8 cellular contexts compared by ENCODE assay signal in the genomic region with DNA sequence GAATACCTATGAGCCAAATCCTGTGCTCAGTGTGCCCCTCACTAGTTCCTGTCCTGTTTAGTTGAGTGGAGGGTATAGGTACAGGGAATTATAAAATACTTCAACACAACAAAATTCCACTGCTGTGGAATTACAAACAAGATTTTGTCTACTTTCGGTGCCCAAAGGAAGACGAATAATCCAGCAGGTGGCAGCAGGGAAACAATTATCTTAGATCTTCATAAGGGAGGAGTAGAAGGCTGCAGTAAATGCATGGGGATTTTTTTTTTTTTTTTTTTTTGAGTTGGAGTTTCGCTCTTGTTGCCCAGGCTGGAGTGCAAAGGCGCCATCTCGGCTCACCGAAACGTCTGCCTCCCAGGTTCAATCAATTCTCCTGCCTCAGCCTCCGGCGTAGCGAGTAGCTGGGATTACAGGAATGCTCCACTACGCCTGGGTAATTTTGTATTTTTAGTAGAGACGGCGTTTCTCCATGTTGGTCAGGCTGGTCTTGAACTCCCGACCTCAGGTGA. TPM values are rescaled to one million over a fixed set of nuclear protein-coding genes. Genes with fewer than 3 reads are reported as not detected.
DNase-seq lines count a peak whose midpoint lies in the region; ATAC-seq and TF ChIP-seq lines count a peak whose summit lies in the region.

No MANE protein-coding gene starts in this region.

- H3K27ac Mint-ChIP-seq in CD4-positive, alpha-beta memory T cell = peak overlapping the region in 2 of 7 donors; percentile 63 to 78
- H3K27ac Mint-ChIP-seq in natural killer cell treated with Interleukin-12 subunit alpha and Interleukin-12 subunit beta and Interleukin-15 and Interleukin-18, amount 100 ng/mL, for 72 hours = no peak overlapping the region

- POLR2A ChIA-PET in CD4-positive, alpha-beta memory T cell (lab: Charles Lee; ENCODE audit: partially characterized antibody) = interaction anchor here (0.6 kb wide), 1 partner anchor 165 kb away, joined by 3 read pairs; no protein-coding TSS in a partner anchor

- TF ChIP-seq CTCF in upper lobe of right lung (IDR thresholded peaks at IDR 0.05) = peak; percentile 58

- peaks cover 27% of the 10 kb centered on the region for H3K4me1 ChIP-seq in CD4-positive, alpha-beta memory T cell (ENCODE audit: insufficient read depth, low read length)
- H3K4me1 ChIP-seq in upper lobe of right lung = peaks cover 19% of the 10 kb centered on the region

- ATAC-seq in natural killer cell treated with Interleukin-12 subunit alpha and Interleukin-12 subunit beta and Interleukin-15 and Interleukin-18, amount 100 ng/mL, for 72 hours = no peak
- ATAC-seq in upper lobe of right lung (peak; percentile 33), HG02678 (IDR thresholded peaks at IDR 0.05; ENCODE audit: unreplicated experiment) (no peak)

- peaks cover 3 to 11% of the 10 kb centered on the region in 2 donors for H3K36me3 Mint-ChIP-seq in CD4-positive, alpha-beta memory T cell
- H3K36me3 Mint-ChIP-seq in natural killer cell treated with Interleukin-12 subunit alpha and Interleukin-12 subunit beta and Interleukin-15 and Interleukin-18, amount 100 ng/mL, for 72 hours = peaks cover 11% of the 10 kb centered on the region

- peaks cover 0 to 3% (median 0%) of the 10 kb centered on the region in 8 donors for H3K9me3 Mint-ChIP-seq in CD4-positive, alpha-beta memory T cell
- H3K9me3 Mint-ChIP-seq in natural killer cell treated with Interleukin-12 subunit alpha and Interleukin-12 subunit beta and Interleukin-15 and Interleukin-18, amount 100 ng/mL, for 72 hours = no peaks in the 10 kb centered on the region

- no peak overlapping the region for H3K27ac ChIP-seq in CD4-positive, alpha-beta memory T cell (ENCODE audit: low read depth, low read length)
- H3K27ac ChIP-seq in upper lobe of right lung = peak overlapping the region; percentile 70

- H3K4me1 Mint-ChIP-seq in CD4-positive, alpha-beta memory T cell = peaks cover 24 to 41% (median 33%) of the 10 kb centered on the region in 4 donors
- peaks cover 29 to 31% of the 10 kb centered on the region in 2 donors for H3K4me1 Mint-ChIP-seq in natural killer cell treated with Interleukin-12 subunit alpha and Interleukin-12 subunit beta and Interleukin-15 and Interleukin-18, amount 100 ng/mL, for 72 hours (ENCODE audit: low read depth in 2 of 2)

- peak; percentile 59 to 74 (median 63) for DNase-seq in CD4-positive, alpha-beta memory T cell
- DNase-seq in NOMO-1 treated with dmso at 0.1 percent for 144 hours (lab: John Stamatoyannopoulos, UW; ENCODE audit: unreplicated experiment) (peak; percentile 77), fibroblast of gingiva (ENCODE audit: low read depth) (peak; percentile 85), upper lobe of right lung (no peak)
- DNase-seq in activated T-cell treated with anti-CD3 and anti-CD28 coated beads, Interleukin-2, amount 50 U/mL, for 1 hour = peak; percentile 33
- no peak for DNase-seq in natural killer cell treated with Interleukin-12 subunit alpha and Interleukin-12 subunit beta and Interleukin-15 and Interleukin-18, amount 100 ng/mL, for 72 hours (ENCODE audit: low spot score)

- TF ChIP-seq EP300 in Ishikawa (IDR thresholded peaks at IDR 0.05; ENCODE audit: borderline replicate concordance) = no peak

- peak; percentile 69 for TF ChIP-seq RAD21 in Ishikawa (IDR thresholded peaks at IDR 0.05; ENCODE audit: low read depth)

- CTCF ChIA-PET in CD4-positive, alpha-beta memory T cell (lab: Charles Lee; ENCODE audit: partially characterized antibody) = interaction anchor here (0.7 to 3.8 kb wide), 10 partner anchors 35 to 728 kb away, joined by 3 to 20 read pairs (median 4); no protein-coding TSS in a partner anchor

- H3K4me3 ChIP-seq in CD4-positive, alpha-beta memory T cell (ENCODE audit: low read length in 2 of 2) = no peak overlapping the region
- peak overlapping the region; percentile 12 for H3K4me3 ChIP-seq in upper lobe of right lung

- no peaks in the 10 kb centered on the region for H3K27me3 ChIP-seq in CD4-positive, alpha-beta memory T cell (ENCODE audit: insufficient read depth, low read length)
- H3K27me3 ChIP-seq in upper lobe of right lung = no peaks in the 10 kb centered on the region

- H3K9me3 ChIP-seq in CD4-positive, alpha-beta memory T cell (ENCODE audit: control insufficient read depth in 1 of 2, low read length in 2 of 2) = no peaks in the 10 kb centered on the region
- no peaks in the 10 kb centered on the region for H3K9me3 ChIP-seq in upper lobe of right lung

- H3K27me3 Mint-ChIP-seq in CD4-positive, alpha-beta memory T cell = peaks cover 0 to 2% of the 10 kb centered on the region in 2 donors
- peaks cover 0 to 3% of the 10 kb centered on the region in 2 donors for H3K27me3 Mint-ChIP-seq in natural killer cell treated with Interleukin-12 subunit alpha and Interleukin-12 subunit beta and Interleukin-15 and Interleukin-18, amount 100 ng/mL, for 72 hours

- peak overlapping the region in 7 of 8 donors; percentile 26 to 67 (median 51) for H3K4me3 Mint-ChIP-seq in CD4-positive, alpha-beta memory T cell
- H3K4me3 Mint-ChIP-seq in natural killer cell treated with Interleukin-12 subunit alpha and Interleukin-12 subunit beta and Interleukin-15 and Interleukin-18, amount 100 ng/mL, for 72 hours = peak overlapping the region; percentile 53

- H3K36me3 ChIP-seq in CD4-positive, alpha-beta memory T cell (ENCODE audit: insufficient read depth, low read length) = no peaks in the 10 kb centered on the region
- H3K36me3 ChIP-seq in upper lobe of right lung = no peaks in the 10 kb centered on the region

- intact Hi-C loops in CD4-positive, alpha-beta memory T cell (cut with micrococcal nuclease) = loop anchor here (1.0 to 10.0 kb wide), 2 partner anchors 55 to 198 kb away; partner anchors contain the start of gene PSMB4
- intact Hi-C loops in upper lobe of right lung (cut with DNase I) = no loop called here

TF ChIP-seq in Ishikawa, 13 proteins besides CTCF, POLR2A, EP300 and RAD21:
- TF ChIP-seq ZBTB7A (IDR thresholded peaks at IDR 0.05; ENCODE audit: low read depth) = no peak
- TF ChIP-seq, protein P1, sequence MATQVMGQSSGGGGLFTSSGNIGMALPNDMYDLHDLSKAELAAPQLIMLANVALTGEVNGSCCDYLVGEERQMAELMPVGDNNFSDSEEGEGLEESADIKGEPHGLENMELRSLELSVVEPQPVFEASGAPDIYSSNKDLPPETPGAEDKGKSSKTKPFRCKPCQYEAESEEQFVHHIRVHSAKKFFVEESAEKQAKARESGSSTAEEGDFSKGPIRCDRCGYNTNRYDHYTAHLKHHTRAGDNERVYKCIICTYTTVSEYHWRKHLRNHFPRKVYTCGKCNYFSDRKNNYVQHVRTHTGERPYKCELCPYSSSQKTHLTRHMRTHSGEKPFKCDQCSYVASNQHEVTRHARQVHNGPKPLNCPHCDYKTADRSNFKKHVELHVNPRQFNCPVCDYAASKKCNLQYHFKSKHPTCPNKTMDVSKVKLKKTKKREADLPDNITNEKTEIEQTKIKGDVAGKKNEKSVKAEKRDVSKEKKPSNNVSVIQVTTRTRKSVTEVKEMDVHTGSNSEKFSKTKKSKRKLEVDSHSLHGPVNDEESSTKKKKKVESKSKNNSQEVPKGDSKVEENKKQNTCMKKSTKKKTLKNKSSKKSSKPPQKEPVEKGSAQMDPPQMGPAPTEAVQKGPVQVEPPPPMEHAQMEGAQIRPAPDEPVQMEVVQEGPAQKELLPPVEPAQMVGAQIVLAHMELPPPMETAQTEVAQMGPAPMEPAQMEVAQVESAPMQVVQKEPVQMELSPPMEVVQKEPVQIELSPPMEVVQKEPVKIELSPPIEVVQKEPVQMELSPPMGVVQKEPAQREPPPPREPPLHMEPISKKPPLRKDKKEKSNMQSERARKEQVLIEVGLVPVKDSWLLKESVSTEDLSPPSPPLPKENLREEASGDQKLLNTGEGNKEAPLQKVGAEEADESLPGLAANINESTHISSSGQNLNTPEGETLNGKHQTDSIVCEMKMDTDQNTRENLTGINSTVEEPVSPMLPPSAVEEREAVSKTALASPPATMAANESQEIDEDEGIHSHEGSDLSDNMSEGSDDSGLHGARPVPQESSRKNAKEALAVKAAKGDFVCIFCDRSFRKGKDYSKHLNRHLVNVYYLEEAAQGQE (IDR thresholded peaks at IDR 0.05; ENCODE audit: low read depth) = no peak
- TF ChIP-seq CEBPB (IDR thresholded peaks at IDR 0.05) = no peak

RNA-seq across cellular contexts. Expression of gene PIP5K1A, which starts 2.0 kb away (rescaled TPM):
- total RNA-seq in CD4-positive, alpha-beta memory T cell = 10 to 100 TPM; 50.8 to 53.1 TPM
- 10 to 100 TPM; 13.7 to 16.2 TPM for polyA plus RNA-seq in CD4-positive, alpha-beta memory T cell
- total RNA-seq in natural killer cell treated with Interleukin-12 subunit alpha and Interleukin-12 subunit beta and Interleukin-15 and Interleukin-18, amount 100 ng/mL, for 72 hours = 100 to 1,000 TPM in 1 of 2 donors, 10 to 100 TPM in 1; 93.8 to 116 TPM
- total RNA-seq in upper lobe of right lung = 54.0 TPM

RNA-seq across cellular contexts. Expression of gene VPS72, which starts 6.3 kb away (rescaled TPM):
- 10 to 100 TPM; 68.1 to 68.4 TPM for total RNA-seq in CD4-positive, alpha-beta memory T cell
- 100 to 1,000 TPM in 1 of 2 donors, 10 to 100 TPM in 1; 80.6 to 102 TPM for polyA plus RNA-seq in CD4-positive, alpha-beta memory T cell
- 10 to 100 TPM; 33.1 to 74.4 TPM for total RNA-seq in natural killer cell treated with Interleukin-12 subunit alpha and Interleukin-12 subunit beta and Interleukin-15 and Interleukin-18, amount 100 ng/mL, for 72 hours
- 42.6 TPM for total RNA-seq in upper lobe of right lung

RNA-seq across cellular contexts. Expression of gene TMOD4, which starts 20.6 kb away (rescaled TPM):
- total RNA-seq in CD4-positive, alpha-beta memory T cell = 1 to 10 TPM; 6.4 TPM
- not detected for polyA plus RNA-seq in CD4-positive, alpha-beta memory T cell
- total RNA-seq in natural killer cell treated with Interleukin-12 subunit alpha and Interleukin-12 subunit beta and Interleukin-15 and Interleukin-18, amount 100 ng/mL, for 72 hours = 1 to 10 TPM; 1.2 to 5.3 TPM
- total RNA-seq in upper lobe of right lung = not detected

RNA-seq across cellular contexts. Expression of gene SCNM1, which starts 30.4 kb away (rescaled TPM):
- 10 to 100 TPM; 57.4 to 61.4 TPM for total RNA-seq in CD4-positive, alpha-beta memory T cell
- 10 to 100 TPM; 76.5 to 80.9 TPM for polyA plus RNA-seq in CD4-positive, alpha-beta memory T cell
- total RNA-seq in natural killer cell treated with Interleukin-12 subunit alpha and Interleukin-12 subunit beta and Interleukin-15 and Interleukin-18, amount 100 ng/mL, for 72 hours = 10 to 100 TPM; 55.2 to 63.2 TPM
- 34.6 TPM for total RNA-seq in upper lobe of right lung

RNA-seq across cellular contexts. Expression of gene LYSMD1, which starts 30.6 kb away (rescaled TPM):
- total RNA-seq in CD4-positive, alpha-beta memory T cell = 1 to 10 TPM; 1.0 to 1.3 TPM
- under 1 TPM in 1 of 2 donors, not detected in 1; 0.59 TPM for polyA plus RNA-seq in CD4-positive, alpha-beta memory T cell
- 1 to 10 TPM; 5.0 to 6.3 TPM for total RNA-seq in natural killer cell treated with Interleukin-12 subunit alpha and Interleukin-12 subunit beta and Interleukin-15 and Interleukin-18, amount 100 ng/mL, for 72 hours
- 6.2 TPM for total RNA-seq in upper lobe of right lung

Comparison
In these comparisons a context has a peak if more than half of its experiments do, and no peak if none do; other contexts are left out.
1. DNase-seq: peak in CD4-positive, alpha-beta memory T cell (5 of 5), NOMO-1 treated with dmso at 0.1 percent for 144 hours (single experiment), activated T-cell treated with anti-CD3 and anti-CD28 coated beads, Interleukin-2, amount 50 U/mL, for 1 hour (single experiment) and fibroblast of gingiva (single experiment); none in natural killer cell treated with Interleukin-12 subunit alpha and Interleukin-12 subunit beta and Interleukin-15 and Interleukin-18, amount 100 ng/mL, for 72 hours (single experiment) and upper lobe of right lung (single experiment).